In the genomic region with DNA sequence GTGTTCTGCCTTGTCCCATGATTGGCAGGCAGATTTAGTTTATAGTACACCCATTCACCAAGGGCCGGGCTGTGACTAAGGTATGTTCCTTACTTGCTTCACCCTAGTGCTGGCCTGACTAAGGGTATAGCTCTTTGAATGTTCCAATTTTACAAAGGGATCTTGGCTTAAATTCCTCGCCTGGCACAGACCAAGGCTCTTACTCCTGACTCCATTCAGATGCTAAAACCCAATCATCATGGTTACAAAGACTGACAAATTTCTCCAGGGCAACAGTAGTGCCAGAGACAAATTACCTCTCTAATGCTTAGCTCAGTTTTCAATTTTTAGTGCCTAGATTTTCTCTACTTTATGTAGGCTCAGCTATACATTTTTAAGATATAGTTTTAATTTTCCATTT, we compare ENCODE assay signal across 2 cellular contexts.
TF ChIP-seq lines count a peak whose summit lies in the region.

No MANE protein-coding gene starts in this region.

TF ChIP-seq in H1, 55 proteins besides CTCF, POLR2A, EP300 and RAD21:
- TF ChIP-seq YY1 (IDR thresholded peaks at IDR 0.05; ENCODE audit: low read depth, low read length) (0 out of 2 replicates have a peak, but pooled peaks have one; percentile 9), TEAD4 (IDR thresholded peaks at IDR 0.05; ENCODE audit: low read depth, low read length) (0 out of 2 replicates have a peak, but pooled peaks have one; percentile 47), TCF12 (IDR thresholded peaks at IDR 0.05; ENCODE audit: low read depth, low read length) (no peak)

TF ChIP-seq in HepG2, 621 proteins besides CTCF, POLR2A, EP300 and RAD21:
- TF ChIP-seq RARG (CRISPR knock-in tag; IDR thresholded peaks at IDR 0.05; ENCODE audit: low read depth) (no peak), MZF1 (CRISPR knock-in tag; IDR thresholded peaks at IDR 0.05; ENCODE audit: borderline replicate concordance) (no peak), MAFK (conservative IDR thresholded peaks at IDR 0.05 in 1 of 2, IDR thresholded peaks at IDR 0.05 in 1 of 2; ENCODE audit: low read length in 2 of 2) (no peak)
